10 cellular contexts compared by ENCODE assay signal in the genomic region with DNA sequence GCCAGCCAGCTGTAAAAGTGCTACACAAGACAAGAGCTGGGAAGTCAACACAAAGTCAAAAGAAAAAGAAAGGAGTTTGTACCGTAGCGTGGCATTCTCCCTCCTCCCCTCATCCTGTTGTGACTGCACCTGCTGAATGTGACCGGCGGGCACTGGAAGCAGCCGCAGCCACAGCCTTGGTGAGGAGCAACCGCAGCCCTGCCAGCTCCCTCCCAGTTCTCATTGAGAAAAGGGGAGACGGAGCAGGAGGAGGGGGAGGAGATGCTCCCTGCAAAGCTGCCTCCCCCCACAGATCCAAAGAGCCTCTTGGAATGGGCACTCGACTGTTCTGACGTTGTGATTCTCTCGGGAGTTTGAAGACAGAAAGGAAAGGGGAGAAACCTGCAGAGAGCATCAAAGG.
DNase-seq lines count a peak whose midpoint lies in the region; ATAC-seq, FAIRE-seq and TF ChIP-seq lines count a peak whose summit lies in the region.
"Had no signal": no experiment of that assay in that cellular context is flagged by ENCODE, and none has a peak within 500 bp of the region (broad histone marks: within the 10 kb centered on the region; RNA-seq: fewer than 3 reads in every experiment).

No MANE protein-coding gene starts in this region.

- H2AFZ ChIP-seq in astrocyte (ENCODE audit: low read depth, low read length) = no peak overlapping the region

- no peak for DNase-seq in heart right ventricle
- no peak for DNase-seq in right atrium auricular region (ENCODE audit: low spot score)
- DNase-seq in astrocyte (ENCODE audit: low read depth) = no peak
- DNase-seq in memory B cell (ENCODE audit: low spot score in 2 of 2) = no peak
- no peak for DNase-seq in OCI-M1 (lab: John Stamatoyannopoulos, UW)
- no peak for DNase-seq in MV-4-11 (lab: John Stamatoyannopoulos, UW)
- DNase-seq: activated naive CD4-positive, alpha-beta T cell treated with anti-CD3 and anti-CD28 coated beads for 36 hours; CD4-positive, alpha-beta memory T cell had no signal

- H3K27me3 ChIP-seq in heart right ventricle (no peaks in the 10 kb centered on the region), right atrium auricular region (no peaks in the 10 kb centered on the region), astrocyte (ENCODE audit: insufficient read depth, low read length) (no peaks in the 10 kb centered on the region)

- H3K4me1 Mint-ChIP-seq in astrocyte (ENCODE audit: low read depth, unreplicated experiment) (peaks cover 25% of the 10 kb centered on the region), memory B cell (peaks cover 22% of the 10 kb centered on the region)

- H3K9me3 ChIP-seq in heart right ventricle (no peaks in the 10 kb centered on the region), right atrium auricular region (no peaks in the 10 kb centered on the region), astrocyte (ENCODE audit: insufficient read depth, low read depth, low read length) (no peaks in the 10 kb centered on the region)

- H3K27me3 Mint-ChIP-seq in astrocyte (ENCODE audit: low read depth, unreplicated experiment) = no peaks in the 10 kb centered on the region
- no peaks in the 10 kb centered on the region for H3K27me3 Mint-ChIP-seq in memory B cell
- H3K27me3 Mint-ChIP-seq: CD4-positive, alpha-beta memory T cell had no signal

- no peaks in the 10 kb centered on the region for H3K9me3 Mint-ChIP-seq in astrocyte (ENCODE audit: unreplicated experiment)
- no peaks in the 10 kb centered on the region for H3K9me3 Mint-ChIP-seq in memory B cell
- H3K9me3 Mint-ChIP-seq: activated naive CD4-positive, alpha-beta T cell treated with anti-CD3 and anti-CD28 coated beads for 36 hours had no signal

- H3K4me2 ChIP-seq in astrocyte (ENCODE audit: low read length) = peak overlapping the region; percentile 65

- H3K36me3 Mint-ChIP-seq in astrocyte (ENCODE audit: low read depth, unreplicated experiment) = no peaks in the 10 kb centered on the region
- H3K36me3 Mint-ChIP-seq in memory B cell = peaks cover 6% of the 10 kb centered on the region
- H3K36me3 Mint-ChIP-seq: CD4-positive, alpha-beta memory T cell had no signal

- TF ChIP-seq CTCF in heart right ventricle (IDR thresholded peaks at IDR 0.05) = no peak
- TF ChIP-seq CTCF in right atrium auricular region (IDR thresholded peaks at IDR 0.05) = no peak
- no peak for TF ChIP-seq CTCF in astrocyte (IDR thresholded peaks at IDR 0.05; ENCODE audit: insufficient read depth, low read depth, low read length)

- peak overlapping the region in 5 of 10 donors; percentile 10 to 32 (median 19) for H3K4me3 ChIP-seq in heart right ventricle
- H3K4me3 ChIP-seq in right atrium auricular region = peak overlapping the region in 1 of 2 donors; percentile 18
- no peak overlapping the region for H3K4me3 ChIP-seq in astrocyte (ENCODE audit: insufficient read depth, low read depth, low read length)

- intact Hi-C loops in heart right ventricle (cut with DNase I) = no loop called here

- H3K79me2 ChIP-seq in astrocyte (ENCODE audit: insufficient read depth, low read length) = no peaks in the 10 kb centered on the region

- peaks cover 6 to 73% (median 45%) of the 10 kb centered on the region in 9 donors for H3K4me1 ChIP-seq in heart right ventricle
- peaks cover 0 to 58% of the 10 kb centered on the region in 2 donors for H3K4me1 ChIP-seq in right atrium auricular region
- H3K4me1 ChIP-seq in astrocyte (ENCODE audit: insufficient read depth, low read length) = peaks cover 11% of the 10 kb centered on the region

- H3K4me3 Mint-ChIP-seq in astrocyte (ENCODE audit: unreplicated experiment) (peak overlapping the region; percentile 40), memory B cell (no peak overlapping the region)
- H3K4me3 Mint-ChIP-seq: activated naive CD4-positive, alpha-beta T cell treated with anti-CD3 and anti-CD28 coated beads for 36 hours; CD4-positive, alpha-beta memory T cell had no signal

- no peak for FAIRE-seq in astrocyte (lab: Jason Lieb, UNC)

- H3K27ac Mint-ChIP-seq in astrocyte (ENCODE audit: unreplicated experiment) (no peak overlapping the region), memory B cell (peak overlapping the region; percentile 86)
- H3K27ac Mint-ChIP-seq: activated naive CD4-positive, alpha-beta T cell treated with anti-CD3 and anti-CD28 coated beads for 36 hours; CD4-positive, alpha-beta memory T cell had no signal

- peak overlapping the region in 3 of 10 donors; percentile 9 to 40 (median 16) for H3K27ac ChIP-seq in heart right ventricle
- H3K27ac ChIP-seq in right atrium auricular region = no peak overlapping the region
- H3K27ac ChIP-seq in astrocyte (ENCODE audit: low read depth, low read length) = no peak overlapping the region

- peaks cover 14% of the 10 kb centered on the region for H4K20me1 ChIP-seq in astrocyte (ENCODE audit: insufficient read depth, low read length)

- ATAC-seq in heart right ventricle (peak in 5 of 8 donors; percentile 27 to 45 (median 40)), memory B cell (ENCODE audit: low read depth) (peak; percentile 37), GM19395 (IDR thresholded peaks at IDR 0.05; ENCODE audit: unreplicated experiment) (no peak), GM18498 (IDR thresholded peaks at IDR 0.05; ENCODE audit: unreplicated experiment) (no peak)

- no peak overlapping the region for H3K9ac ChIP-seq in astrocyte (ENCODE audit: low read length)

- WGBS in heart right ventricle, 2 donors = 30 to 41% methylated on average over 10 of the region's 10 CpGs

- H3K36me3 ChIP-seq in heart right ventricle (no peaks in the 10 kb centered on the region), right atrium auricular region (no peaks in the 10 kb centered on the region), astrocyte (ENCODE audit: insufficient read depth, low read length) (no peaks in the 10 kb centered on the region)

Comparison
In these comparisons a context has a peak if more than half of its experiments do, and no peak if none do; other contexts are left out.
1. ATAC-seq: peak in heart right ventricle (5 of 8) and memory B cell (single experiment); none in GM19395 (single experiment) and GM18498 (single experiment).